1 cellular context compared by ENCODE assay signal in genomic region chr3:54939591-54940300, GRCh38.
TF ChIP-seq lines count a peak whose summit lies in the region.

No MANE protein-coding gene starts in this region.

TF ChIP-seq in IMR-90, 13 proteins besides CTCF, POLR2A, EP300 and RAD21:
- TF ChIP-seq RFX5 (IDR thresholded peaks at IDR 0.05; ENCODE audit: low read depth, low read length): peak; percentile 61; the same call in 1 of the 2 replicates
- TF ChIP-seq MAZ (IDR thresholded peaks at IDR 0.05; ENCODE audit: borderline replicate concordance, low read depth, low read length): no peak
